Comparison of ENCODE assay signal across 29 cellular contexts in the genomic region with DNA sequence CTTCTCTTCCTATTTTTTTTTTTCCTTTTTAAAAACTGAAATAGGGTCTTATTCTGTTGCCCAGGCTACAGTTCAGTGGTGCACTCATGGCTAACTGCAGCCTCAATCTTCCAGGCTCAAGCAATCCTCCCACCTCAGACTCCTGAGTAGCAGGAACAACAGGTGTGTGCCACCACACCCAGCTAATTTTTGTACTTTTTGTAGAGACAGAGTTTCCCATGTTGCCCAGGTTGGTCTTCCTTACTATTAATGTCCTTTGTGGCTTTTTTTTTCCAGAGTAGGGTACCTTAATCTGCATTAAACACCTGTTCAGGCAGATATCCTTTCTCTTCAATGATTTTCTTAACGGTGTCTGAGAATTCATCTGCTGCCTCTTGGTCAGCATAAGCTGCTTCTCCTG.
"Had no signal": no experiment of that assay in that cellular context is flagged by ENCODE, and none has a peak within 500 bp of the region (broad histone marks: within the 10 kb centered on the region; RNA-seq: fewer than 3 reads in every experiment).

No MANE protein-coding gene starts in this region.

- H3K27me3 Mint-ChIP-seq: activated CD4-positive, alpha-beta T cell treated with anti-CD3 and anti-CD28 coated beads, Interleukin-2, amount 10 ng/mL, durations not matched to agents 24 days and 14 days; activated CD8-positive, alpha-beta T cell treated with anti-CD3 and anti-CD28 coated beads for 36 hours; activated naive CD4-positive, alpha-beta T cell treated with anti-CD3 and anti-CD28 coated beads, Interleukin-2, amount 50 U/mL, for 24 hours; activated naive CD8-positive, alpha-beta T cell treated with anti-CD3 and anti-CD28 coated beads, Interleukin-2, amount 10 ng/mL, durations not matched to agents 7 days and 5 days; activated T-helper 17 cell treated with anti-CD3 and anti-CD28 coated beads, Interleukin-2, amount 50 U/mL, for 72 hours had no signal

- H3K27me3 ChIP-seq: adrenal gland, brain microvascular endothelial cell, SJSA1 had no signal

- H3K9me3 ChIP-seq: adrenal gland, SJSA1, SK-N-SH had no signal

- H3K4me3 ChIP-seq: adrenal gland, SJSA1 had no signal

- H3K27ac Mint-ChIP-seq: activated CD4-positive, alpha-beta T cell treated with anti-CD3 and anti-CD28 coated beads, Interleukin-2, amount 10 ng/mL, durations not matched to agents 24 days and 14 days; activated CD8-positive, alpha-beta T cell treated with anti-CD3 and anti-CD28 coated beads for 36 hours; activated naive CD4-positive, alpha-beta T cell treated with anti-CD3 and anti-CD28 coated beads, Interleukin-2, amount 50 U/mL, for 24 hours; activated naive CD8-positive, alpha-beta T cell treated with anti-CD3 and anti-CD28 coated beads, Interleukin-2, amount 10 ng/mL, durations not matched to agents 7 days and 5 days; activated T-cell treated with anti-CD3 and anti-CD28 coated beads, Interleukin-2, amount 50 U/mL, for 72 hours; activated T-helper 17 cell treated with anti-CD3 and anti-CD28 coated beads, Interleukin-2, amount 50 U/mL, for 72 hours; T-helper 1 cell treated with Interleukin-12 subunit alpha and Interleukin-12 subunit beta and Interleukin-4 antibody, amounts not matched to agents 30 μg/mL and 1 μg/mL, for 36 hours; T-helper 2 cell treated with Interferon-gamma antibody and Interleukin-4, amounts not matched to agents 5 μg/mL and 100 μg/mL, for 36 hours had no signal

- ATAC-seq: activated CD8-positive, alpha-beta T cell treated with anti-CD3 and anti-CD28 coated beads for 36 hours; activated T-cell treated with anti-CD3 and anti-CD28 coated beads, Interleukin-2, amount 50 U/mL, for 72 hours; activated T-helper 17 cell treated with anti-CD3 and anti-CD28 coated beads, Interleukin-2, amount 50 U/mL, for 72 hours; Panc1 had no signal

- DNase-seq: activated CD4-positive, alpha-beta T cell treated with anti-CD3 and anti-CD28 coated beads, Interleukin-2, amount 10 ng/mL, durations not matched to agents 24 days and 14 days; activated CD4-positive, alpha-beta T cell treated with anti-CD3 and anti-CD28 coated beads, Interleukin-2, amount 50 U/mL, for 4 hours; activated CD8-positive, alpha-beta T cell treated with anti-CD3 and anti-CD28 coated beads for 36 hours; activated gamma-delta T cell; activated naive CD4-positive, alpha-beta T cell treated with Interleukin-2 at 50 U/mL for 16 hours; activated naive CD8-positive, alpha-beta T cell treated with anti-CD3 and anti-CD28 coated beads, Interleukin-2, amount 10 ng/mL, durations not matched to agents 7 days and 5 days; activated T-cell treated with anti-CD3 and anti-CD28 coated beads, Interleukin-2, amount 50 U/mL, for 1 hour; activated T-cell treated with anti-CD3 and anti-CD28 coated beads, Interleukin-2, amount 50 U/mL, for 72 hours; brain microvascular endothelial cell; central memory CD4-positive, alpha-beta T cell; MM.1S; NCI-H1092; NCI-H146; NCI-H187 treated with DMSO at 0.1 percent for 48 hours; NCI-H2081; NCI-H2227 treated with DMSO at 0.1 percent for 48 hours; NCI-H446; NCI-H526 treated with DMSO at 0.1 percent for 48 hours; RPMI8226; SHP77 treated with DMSO at 0.1 percent for 48 hours; SK-N-SH had no signal

- H3K9me3 Mint-ChIP-seq: activated CD8-positive, alpha-beta T cell treated with anti-CD3 and anti-CD28 coated beads for 36 hours; activated naive CD4-positive, alpha-beta T cell treated with anti-CD3 and anti-CD28 coated beads, Interleukin-2, amount 50 U/mL, for 24 hours; activated naive CD8-positive, alpha-beta T cell treated with anti-CD3 and anti-CD28 coated beads, Interleukin-2, amount 10 ng/mL, durations not matched to agents 7 days and 5 days; activated T-cell treated with anti-CD3 and anti-CD28 coated beads, Interleukin-2, amount 50 U/mL, for 72 hours; activated T-helper 17 cell treated with anti-CD3 and anti-CD28 coated beads, Interleukin-2, amount 50 U/mL, for 72 hours; T-helper 1 cell treated with Interleukin-12 subunit alpha and Interleukin-12 subunit beta and Interleukin-4 antibody, amounts not matched to agents 30 μg/mL and 1 μg/mL, for 36 hours; T-helper 2 cell treated with Interferon-gamma antibody and Interleukin-4, amounts not matched to agents 5 μg/mL and 100 μg/mL, for 36 hours had no signal

- H3K27ac ChIP-seq: adrenal gland, brain microvascular endothelial cell, KMS-11, SJSA1 had no signal

- H3K4me3 Mint-ChIP-seq: activated CD4-positive, alpha-beta T cell treated with anti-CD3 and anti-CD28 coated beads, Interleukin-2, amount 10 ng/mL, durations not matched to agents 24 days and 14 days; activated CD8-positive, alpha-beta T cell treated with anti-CD3 and anti-CD28 coated beads for 36 hours; activated naive CD4-positive, alpha-beta T cell treated with anti-CD3 and anti-CD28 coated beads, Interleukin-2, amount 50 U/mL, for 24 hours; activated naive CD8-positive, alpha-beta T cell treated with anti-CD3 and anti-CD28 coated beads, Interleukin-2, amount 10 ng/mL, durations not matched to agents 7 days and 5 days; activated T-cell treated with anti-CD3 and anti-CD28 coated beads, Interleukin-2, amount 50 U/mL, for 72 hours; activated T-helper 17 cell treated with anti-CD3 and anti-CD28 coated beads, Interleukin-2, amount 50 U/mL, for 72 hours; T-helper 1 cell treated with Interleukin-12 subunit alpha and Interleukin-12 subunit beta and Interleukin-4 antibody, amounts not matched to agents 30 μg/mL and 1 μg/mL, for 36 hours; T-helper 2 cell treated with Interferon-gamma antibody and Interleukin-4, amounts not matched to agents 5 μg/mL and 100 μg/mL, for 36 hours had no signal
